ENCODE assay signal across 16 cellular contexts in the genomic region with DNA sequence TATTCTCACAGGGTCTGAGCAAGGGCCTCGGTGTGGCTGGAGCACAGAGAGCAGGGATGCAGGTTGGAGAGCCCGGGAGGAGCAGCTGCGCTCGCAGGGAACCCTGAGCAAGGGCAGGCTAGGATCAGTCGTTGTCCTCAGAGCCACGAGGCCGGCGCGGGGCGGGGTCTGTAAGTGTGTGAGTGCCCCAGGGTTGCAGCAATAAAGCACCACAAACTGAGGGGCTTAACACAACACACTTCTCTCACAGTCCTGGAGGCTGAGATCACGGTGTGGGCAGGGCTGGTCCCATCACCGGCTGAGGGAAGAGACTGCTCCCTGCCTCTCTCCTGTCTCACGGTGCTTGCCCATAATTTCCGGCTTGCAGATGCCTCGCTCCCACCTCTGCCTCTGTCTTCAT. TPM values are rescaled to one million over a fixed set of nuclear protein-coding genes. Genes with fewer than 3 reads are reported as not detected.
DNase-seq lines count a peak whose midpoint lies in the region; ATAC-seq lines count a peak whose summit lies in the region.
"Had no signal": no experiment of that assay in that cellular context is flagged by ENCODE, and none has a peak within 500 bp of the region (broad histone marks: within the 10 kb centered on the region; RNA-seq: fewer than 3 reads in every experiment).

No MANE protein-coding gene starts in this region.

- no peak for ATAC-seq in GM18498 (IDR thresholded peaks at IDR 0.05; ENCODE audit: unreplicated experiment)
- ATAC-seq: A549, HepG2 had no signal

- DNase-seq in NCI-H2227 (lab: John Stamatoyannopoulos, UW; ENCODE audit: unreplicated experiment) (peak; percentile 34), NCI-H2227 treated with DMSO at 0.1 percent for 48 hours (lab: John Stamatoyannopoulos, UW) (no peak), islet precursor cell (peak; percentile 72), neuronal stem cell (ENCODE audit: low spot score) (no peak), retina (no peak)
- DNase-seq in stimulated activated CD4-positive, alpha-beta T cell treated with anti-CD3 and anti-CD28 coated beads, Interleukin-4, amount 100 ng/mL, for 1 hour: no peak
- DNase-seq: AML-193; Caco-2; CD4-positive, alpha-beta T cell; GF-D8 had no signal

- H2BK12ac ChIP-seq in neuronal stem cell (ENCODE audit: low read length): no peak overlapping the region

- H2AK5ac ChIP-seq in neuronal stem cell (ENCODE audit: low read depth, low read length): no peak overlapping the region

- H3K23ac ChIP-seq in neuronal stem cell (ENCODE audit: low read depth, low read length, poor library complexity): no peak overlapping the region

- H2BK5ac ChIP-seq in neuronal stem cell (ENCODE audit: low read length): peak overlapping the region; percentile 75

- H2BK120ac ChIP-seq in neuronal stem cell (ENCODE audit: low read depth, low read length): no peak overlapping the region

- H3K14ac ChIP-seq in neuronal stem cell (ENCODE audit: low read length): no peak overlapping the region

- H3K4ac ChIP-seq in neuronal stem cell (ENCODE audit: low read length): no peak overlapping the region

- no peak overlapping the region for H2AFZ ChIP-seq in neuronal stem cell (ENCODE audit: low read length)

- H3K79me1 ChIP-seq in neuronal stem cell (ENCODE audit: low read depth, low read length): peaks cover 2% of the 10 kb centered on the region

- H3K4me1 ChIP-seq in neuronal stem cell (ENCODE audit: control insufficient read depth in 2 of 2, insufficient read depth in 1 of 2, low read depth in 1 of 2, low read length in 2 of 2): peaks cover 2 to 13% of the 10 kb centered on the region in 2 donors
- H3K4me1 ChIP-seq: A549, Caco-2 had no signal

- no peak overlapping the region for H2BK15ac ChIP-seq in neuronal stem cell (ENCODE audit: low read length)

- WGBS in neuronal stem cell (ENCODE audit: extremely low coverage in 2 of 2, insufficient read length in 2 of 2, insufficient replicate concordance in 1 of 2), 2 donors: no CpG with 5 or more reads among the region's 15 CpGs

- H3K36me3 ChIP-seq in neuronal stem cell (replicated peaks in 1 of 2; ENCODE audit: control insufficient read depth in 2 of 2, insufficient read depth in 2 of 2, low read length in 2 of 2): peaks cover 21 to 79% of the 10 kb centered on the region in 2 donors

- no peak overlapping the region for H3K18ac ChIP-seq in neuronal stem cell (ENCODE audit: low read length)

- no peaks in the 10 kb centered on the region for H3K27me3 ChIP-seq in neuronal stem cell (ENCODE audit: control insufficient read depth in 3 of 3, insufficient read depth in 3 of 3, low read depth in 1 of 3, low read length in 3 of 3)

- no peak overlapping the region for H3K4me3 ChIP-seq in neuronal stem cell (ENCODE audit: low read length in 2 of 2)
- H3K4me3 ChIP-seq: A549, HAP-1 had no signal

- H3K4me2 ChIP-seq in neuronal stem cell (ENCODE audit: insufficient read depth, low read length, poor library complexity, severe bottlenecking): no peak overlapping the region
- H3K4me2 ChIP-seq: A549 had no signal

- H4K91ac ChIP-seq in neuronal stem cell (ENCODE audit: low read depth, low read length, poor library complexity): no peak overlapping the region

- peaks cover under 1 to 1% of the 10 kb centered on the region in 2 donors for H3K9me3 ChIP-seq in neuronal stem cell (replicated peaks in 1 of 2; ENCODE audit: control insufficient read depth in 2 of 2, insufficient read depth in 1 of 2, low read depth in 1 of 2, low read length in 2 of 2)
- H3K9me3 ChIP-seq: A549, Caco-2, HAP-1 had no signal

- no peak overlapping the region for H3K9ac ChIP-seq in neuronal stem cell (ENCODE audit: low read depth, low read length, poor library complexity)

- no peak overlapping the region for H3K27ac ChIP-seq in neuronal stem cell (replicated peaks; ENCODE audit: low read length)
- H3K27ac ChIP-seq: 22Rv1, A549, C4-2B had no signal

- no peak overlapping the region for H4K8ac ChIP-seq in neuronal stem cell (ENCODE audit: low read depth, low read length)

RNA-seq across cellular contexts. Expression of a gene that starts 38.6 kb away (rescaled TPM):
- 3.7 TPM for polyA plus RNA-seq in neuronal stem cell (2013, experiment 1 of 2)
- 3.4 TPM for polyA plus RNA-seq in neuronal stem cell (2013, experiment 2 of 2)

RNA-seq across cellular contexts. Expression of a gene that starts 47.5 kb away (rescaled TPM):
- polyA plus RNA-seq in neuronal stem cell (2013, experiment 1 of 2): 36.5 TPM
- 36.3 TPM for polyA plus RNA-seq in neuronal stem cell (2013, experiment 2 of 2)

Comparison
In these comparisons a context has a peak if more than half of its experiments do, and no peak if none do; other contexts are left out.
1. DNase-seq: peak in NCI-H2227 (single experiment) and islet precursor cell (single experiment); none in NCI-H2227 treated with DMSO at 0.1 percent for 48 hours (single experiment), neuronal stem cell (single experiment), retina (single experiment) and stimulated activated CD4-positive, alpha-beta T cell treated with anti-CD3 and anti-CD28 coated beads, Interleukin-4, amount 100 ng/mL, for 1 hour (single experiment).